14 cellular contexts compared by ENCODE assay signal in the genomic region with DNA sequence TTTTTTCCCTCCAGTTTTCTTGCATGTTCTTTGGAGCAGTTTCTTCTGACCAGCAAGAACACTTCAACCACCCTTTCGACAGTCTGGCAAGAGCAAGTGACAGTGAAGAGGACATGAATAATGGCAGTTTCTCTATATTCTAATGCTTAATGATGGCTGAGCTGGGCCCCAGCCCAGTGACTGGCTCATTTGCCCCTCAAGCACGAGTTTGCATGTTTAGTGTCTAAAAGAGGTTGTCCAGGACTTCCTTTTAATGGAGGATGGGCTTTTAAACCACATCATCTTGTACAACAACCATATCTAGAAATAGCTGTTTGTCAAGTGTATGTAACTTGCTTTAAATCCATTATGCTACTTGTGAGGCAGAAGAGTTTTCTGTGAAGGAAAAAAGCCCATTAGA. TPM values are rescaled to one million over a fixed set of nuclear protein-coding genes. Genes with fewer than 3 reads are reported as not detected.
"Had no signal": no experiment of that assay in that cellular context is flagged by ENCODE, and none has a peak within 500 bp of the region (broad histone marks: within the 10 kb centered on the region; RNA-seq: fewer than 3 reads in every experiment).

No MANE protein-coding gene starts in this region.

- H3K36me3 Mint-ChIP-seq: natural killer cell had no signal

- H3K4me3 ChIP-seq: esophagus squamous epithelium, smooth muscle cell, tibial nerve had no signal

- DNase-seq: activated CD4-positive, alpha-beta memory T cell treated with anti-CD3 and anti-CD28 coated beads for 36 hours; activated CD4-positive, CD25-positive, alpha-beta regulatory T cell treated with anti-CD3 and anti-CD28 coated beads, Interleukin-2, amount 50 U/mL, for 72 hours; activated gamma-delta T cell; activated naive CD8-positive, alpha-beta T cell treated with anti-CD3 and anti-CD28 coated beads for 36 hours; activated T-cell treated with anti-CD3 and anti-CD28 coated beads, Interleukin-2, amount 50 U/mL, for 4 hours; aorta; esophagus squamous epithelium; foreskin fibroblast; left colon; natural killer cell; right cardiac atrium had no signal

- H3K4me3 Mint-ChIP-seq: activated CD4-positive, alpha-beta memory T cell treated with anti-CD3 and anti-CD28 coated beads for 36 hours; activated naive CD8-positive, alpha-beta T cell treated with anti-CD3 and anti-CD28 coated beads for 36 hours; activated T-cell treated with anti-CD3 and anti-CD28 coated beads, Interleukin-2, amount 50 U/mL, for 4 hours; natural killer cell; stimulated activated memory B cell treated with anti-CD40 and anti-IgM and Interleukin-4, amounts not matched to agents 10 μg/mL and 1 μg/mL and 100 μg/mL, for 72 hours had no signal

- H3K27ac ChIP-seq: tibial nerve had no signal

- H3K27me3 ChIP-seq: esophagus squamous epithelium, tibial nerve had no signal

- H3K27me3 Mint-ChIP-seq: activated CD4-positive, alpha-beta memory T cell treated with anti-CD3 and anti-CD28 coated beads for 36 hours; activated naive CD8-positive, alpha-beta T cell treated with anti-CD3 and anti-CD28 coated beads for 36 hours; stimulated activated memory B cell treated with anti-CD40 and anti-IgM and Interleukin-4, amounts not matched to agents 10 μg/mL and 1 μg/mL and 100 μg/mL, for 72 hours had no signal

- H3K27ac Mint-ChIP-seq: activated CD4-positive, alpha-beta memory T cell treated with anti-CD3 and anti-CD28 coated beads for 36 hours; activated naive CD8-positive, alpha-beta T cell treated with anti-CD3 and anti-CD28 coated beads for 36 hours had no signal

- H3K9me3 ChIP-seq: esophagus squamous epithelium, tibial nerve had no signal

- ATAC-seq: activated T-cell treated with anti-CD3 and anti-CD28 coated beads, Interleukin-2, amount 50 U/mL, for 4 hours; left colon; natural killer cell; right cardiac atrium; stimulated activated memory B cell treated with anti-CD40 and anti-IgM and Interleukin-4, amounts not matched to agents 10 μg/mL and 1 μg/mL and 100 μg/mL, for 72 hours had no signal

- H3K9me3 Mint-ChIP-seq: activated CD4-positive, alpha-beta memory T cell treated with anti-CD3 and anti-CD28 coated beads for 36 hours; activated T-cell treated with anti-CD3 and anti-CD28 coated beads, Interleukin-2, amount 50 U/mL, for 4 hours; natural killer cell; stimulated activated memory B cell treated with anti-CD40 and anti-IgM and Interleukin-4, amounts not matched to agents 10 μg/mL and 1 μg/mL and 100 μg/mL, for 72 hours had no signal

RNA-seq across cellular contexts. Expression of a gene that starts 28.4 kb away (rescaled TPM):
- total RNA-seq: smooth muscle cell had no signal
